In the genomic region with DNA sequence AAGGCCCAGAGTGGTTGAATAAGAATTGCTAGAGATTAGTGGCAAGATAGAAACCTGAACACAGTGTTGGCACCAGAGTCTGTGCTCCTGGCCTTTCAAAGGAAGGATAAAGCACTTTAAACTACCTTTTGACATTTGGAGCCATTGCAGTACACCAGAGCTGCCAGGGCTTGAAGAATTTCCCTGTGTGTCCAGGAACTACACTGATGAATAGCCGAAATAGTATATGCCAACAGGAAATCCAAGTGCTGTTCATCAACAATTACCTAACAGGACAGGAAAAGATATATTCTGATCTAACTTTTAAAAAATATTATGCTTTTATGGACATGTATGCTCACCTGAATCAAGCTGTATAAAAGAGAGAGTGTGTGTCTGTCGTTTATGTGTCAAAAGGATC, we compare ENCODE assay signal across 34 cellular contexts.
"Had no signal": no experiment of that assay in that cellular context is flagged by ENCODE, and none has a peak within 500 bp of the region (broad histone marks: within the 10 kb centered on the region; RNA-seq: fewer than 3 reads in every experiment).

No MANE protein-coding gene starts in this region.

- H3K4me3 ChIP-seq: MG63 had no signal

- H3K27me3 ChIP-seq: MG63 had no signal

- H3K27ac ChIP-seq: KMS-11 had no signal

- DNase-seq: Karpas-422, Kasumi-1, KG1, MG63, MM.1S, MV-4-11, NCI-H1048, NCI-H1092, NCI-H1092 treated with DMSO at 0.1 percent for 48 hours, NCI-H1105, NCI-H1105 treated with DMSO at 0.1 percent for 48 hours, NCI-H1417, NCI-H1417 treated with DMSO at 0.1 percent for 48 hours, NCI-H1436, NCI-H1436 treated with DMSO at 0.1 percent for 48 hours, NCI-H146, NCI-H1694, NCI-H1694 treated with DMSO at 0.1 percent for 48 hours, NCI-H187, NCI-H187 treated with DMSO at 0.1 percent for 48 hours, NCI-H1930, NCI-H2029, NCI-H2029 treated with DMSO at 0.1 percent for 48 hours, NCI-H2081, NCI-H2081 treated with DMSO at 0.1 percent for 48 hours, NCI-H2107, NCI-H2171, NCI-H2171 treated with DMSO at 0.1 percent for 48 hours, NCI-H2227 treated with DMSO at 0.1 percent for 48 hours, NCI-H226, NCI-H345, NCI-H446, NCI-H446 treated with DMSO at 0.1 percent for 48 hours had no signal

- H3K9me3 ChIP-seq: MG63 had no signal
